ENCODE assay signal across 19 cellular contexts in the genomic region with DNA sequence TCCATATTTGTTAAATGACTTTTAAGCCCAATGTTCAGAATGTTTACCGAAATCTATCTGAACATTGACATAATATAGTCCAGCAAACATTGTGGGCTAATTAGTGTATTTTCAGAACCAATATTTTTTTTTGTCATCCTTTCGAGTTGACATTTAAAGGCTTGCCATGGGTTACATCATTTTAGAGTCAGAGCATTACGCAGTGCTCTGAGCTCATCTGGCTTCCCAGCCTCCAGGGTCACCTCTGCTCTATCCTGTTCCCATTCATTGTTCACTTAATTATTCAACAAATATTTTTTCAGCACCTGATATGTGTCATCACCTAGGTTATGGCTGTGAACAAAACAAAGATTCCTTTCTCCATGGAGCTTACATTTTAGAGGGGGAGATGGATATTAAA.
A peak's percentile ranks its signal among the peaks of the same experiment; 100 is the strongest.
DNase-seq lines count a peak whose midpoint lies in the region; ATAC-seq and TF ChIP-seq lines count a peak whose summit lies in the region.
"Had no signal": no experiment of that assay in that cellular context is flagged by ENCODE, and none has a peak within 500 bp of the region (broad histone marks: within the 10 kb centered on the region; RNA-seq: fewer than 3 reads in every experiment).

No MANE protein-coding gene starts in this region.

- no peak for TF ChIP-seq EP300 in esophagus muscularis mucosa (IDR thresholded peaks at IDR 0.05)

- DNase-seq in DMS53 (lab: John Stamatoyannopoulos, UW): peak; percentile 49
- no peak for DNase-seq in DMS53 treated with DMSO at 0.1 percent for 48 hours (lab: John Stamatoyannopoulos, UW; ENCODE audit: unreplicated experiment)
- DNase-seq in NCI-H748 treated with DMSO at 0.1 percent for 48 hours (lab: John Stamatoyannopoulos, UW): peak; percentile 81
- DNase-seq in SHP77 (lab: John Stamatoyannopoulos, UW): peak; percentile 34 to 55
- peak; percentile 17 for DNase-seq in esophagus muscularis mucosa (ENCODE audit: extremely low spot score)
- DNase-seq in foreskin keratinocyte: no peak
- DNase-seq in stimulated activated CD4-positive, alpha-beta T cell treated with anti-CD3 and anti-CD28 coated beads, Interleukin-12 subunit alpha, Interleukin-12 subunit beta, amount 100 ng/mL, for 4 hours: no peak
- no peak for DNase-seq in AG08396 (ENCODE audit: low spot score)
- DNase-seq: CD8-positive, alpha-beta memory T cell; NCI-H1092; NCI-H1417 treated with DMSO at 0.1 percent for 48 hours; NCI-H187 treated with DMSO at 0.1 percent for 48 hours; NCI-H2227 treated with DMSO at 0.1 percent for 48 hours; NCI-H510A treated with DMSO at 0.1 percent for 48 hours; T-cell had no signal

- no peak for TF ChIP-seq CTCF in esophagus muscularis mucosa (IDR thresholded peaks at IDR 0.05)
- TF ChIP-seq CTCF in foreskin keratinocyte (conservative IDR thresholded peaks at IDR 0.05): no peak

- WGBS in esophagus muscularis mucosa: 95% methylated on average over 3 of the region's 3 CpGs

- H3K9me3 ChIP-seq in esophagus muscularis mucosa: no peaks in the 10 kb centered on the region
- H3K9me3 ChIP-seq: BE2C had no signal

- H3K27ac ChIP-seq in esophagus muscularis mucosa (replicated peaks in 1 of 4): no peak overlapping the region
- no peak overlapping the region for H3K27ac ChIP-seq in foreskin keratinocyte
- H3K27ac ChIP-seq: 22Rv1, GM23248 had no signal

- intact Hi-C loops in esophagus muscularis mucosa (cut with DNase I): no loop called here

- no peak for TF ChIP-seq POLR2A in esophagus muscularis mucosa (IDR thresholded peaks at IDR 0.05; ENCODE audit: low read depth)

- ATAC-seq in foreskin keratinocyte: no peak
- ATAC-seq: Right ventricle myocardium inferior, T-cell had no signal

- H3K36me3 ChIP-seq in esophagus muscularis mucosa: peaks cover 0 to 3% (median 0%) of the 10 kb centered on the region in 4 donors
- H3K36me3 ChIP-seq: BE2C had no signal

- no peaks in the 10 kb centered on the region for H3K4me1 ChIP-seq in esophagus muscularis mucosa
- H3K4me1 ChIP-seq in foreskin keratinocyte: no peaks in the 10 kb centered on the region
- H3K4me1 ChIP-seq: BE2C had no signal

- H3K4me3 ChIP-seq in esophagus muscularis mucosa: no peak overlapping the region
- H3K4me3 ChIP-seq: GM23248 had no signal

- H3K27me3 ChIP-seq in esophagus muscularis mucosa (no peaks in the 10 kb centered on the region), foreskin keratinocyte (peaks cover 20% of the 10 kb centered on the region)
- H3K27me3 ChIP-seq: BE2C had no signal

Comparison
In these comparisons a context has a peak if more than half of its experiments do, and no peak if none do; other contexts are left out.
1. DNase-seq: peak in DMS53 (single experiment), NCI-H748 treated with DMSO at 0.1 percent for 48 hours (single experiment), SHP77 (2 of 2) and esophagus muscularis mucosa (single experiment); none in DMS53 treated with DMSO at 0.1 percent for 48 hours (single experiment), foreskin keratinocyte (0 of 2), stimulated activated CD4-positive, alpha-beta T cell treated with anti-CD3 and anti-CD28 coated beads, Interleukin-12 subunit alpha, Interleukin-12 subunit beta, amount 100 ng/mL, for 4 hours (single experiment) and AG08396 (single experiment).